In the genomic region with DNA sequence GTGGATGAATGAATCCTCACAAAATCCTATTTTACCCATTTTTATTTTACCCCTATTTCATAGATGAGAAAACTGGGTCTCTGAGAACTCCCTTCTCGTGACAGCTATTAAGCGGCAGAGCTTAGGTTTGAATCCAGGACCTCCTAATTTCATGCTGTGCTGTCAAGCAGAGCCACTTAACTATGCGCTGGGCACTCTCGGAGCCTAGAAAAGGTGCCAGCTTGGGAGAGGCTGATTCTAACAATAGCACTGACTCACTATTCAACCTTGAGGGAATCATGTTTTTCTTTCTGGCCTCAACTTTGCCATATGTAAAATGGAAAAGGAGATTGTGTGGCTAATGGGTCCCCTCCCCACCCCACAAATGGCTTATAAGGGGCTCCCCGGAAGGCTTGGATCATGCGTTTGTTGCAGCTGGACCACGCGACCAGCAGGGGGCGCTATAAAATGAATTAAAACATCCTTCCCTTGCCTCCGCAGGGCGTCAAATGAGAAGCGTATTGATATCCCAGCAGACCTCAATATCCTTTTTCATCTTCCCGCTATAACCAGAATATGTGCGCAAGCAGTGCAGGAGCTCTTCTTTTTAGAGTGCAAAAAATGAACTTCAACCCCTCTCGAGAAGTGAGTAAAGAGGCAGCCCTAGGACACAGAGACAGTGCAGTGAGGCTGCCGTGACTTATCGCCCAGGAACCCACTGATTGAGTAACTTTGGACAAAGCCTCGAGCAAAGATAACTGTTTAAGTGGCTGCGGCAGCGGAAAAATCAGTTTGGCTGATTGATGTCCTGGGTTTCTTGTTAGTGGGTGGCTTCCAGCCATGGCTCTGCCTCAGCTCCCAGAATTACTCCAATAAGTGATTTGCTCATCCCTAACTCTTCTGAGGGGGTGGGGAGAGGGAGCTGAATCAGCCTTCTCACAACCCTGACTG, we compare ENCODE assay signal across 8 cellular contexts. TPM values are rescaled to one million over a fixed set of nuclear protein-coding genes. Genes with fewer than 3 reads are reported as not detected.
DNase-seq lines count a peak whose midpoint lies in the region; ATAC-seq and TF ChIP-seq lines count a peak whose summit lies in the region.

No MANE protein-coding gene starts in this region.

- peak in 2 of 3 donors; percentile 24 to 53 for DNase-seq in CD4-positive, CD25-positive, alpha-beta regulatory T cell
- peak; percentile 57 for DNase-seq in GM13977 (ENCODE audit: low spot score)
- peak; percentile 52 for DNase-seq in OCI-LY7 (ENCODE audit: low spot score)
- peak; percentile 31 for DNase-seq in cerebellum (ENCODE audit: low spot score)
- DNase-seq in mesothelial cell of epicardium (ENCODE audit: low spot score in 2 of 2, unreplicated experiment in 2 of 2): no peak

- H3K4me1 Mint-ChIP-seq in CD4-positive, CD25-positive, alpha-beta regulatory T cell: no peaks in the 10 kb centered on the region
- no peaks in the 10 kb centered on the region for H3K4me1 Mint-ChIP-seq in mesothelial cell of epicardium

- no peak overlapping the region for H3K4me2 ChIP-seq in OCI-LY7 (ENCODE audit: low read length)

- no peaks in the 10 kb centered on the region for H3K9me2 ChIP-seq in OCI-LY7 (ENCODE audit: insufficient read depth, low read length)

- BruUV-seq in OCI-LY7 (replicated peaks; lab: Mats Ljungman, UMichigan): no TSS peak

- H3K9me3 Mint-ChIP-seq in CD4-positive, CD25-positive, alpha-beta regulatory T cell: peaks cover 0 to 5% (median 2%) of the 10 kb centered on the region in 7 donors
- no peaks in the 10 kb centered on the region for H3K9me3 Mint-ChIP-seq in mesothelial cell of epicardium

- no peak overlapping the region for H2AFZ ChIP-seq in OCI-LY7 (ENCODE audit: low read length)

- CTCF ChIA-PET in OCI-LY7 (lab: Charles Lee; ENCODE audit: unreplicated experiment): interaction anchor here (0.9 kb wide), 1 partner anchor 87 kb away, joined by 3 read pairs; no protein-coding TSS in a partner anchor

- no peaks in the 10 kb centered on the region for H3K36me3 ChIP-seq in CD4-positive, CD25-positive, alpha-beta regulatory T cell (ENCODE audit: control insufficient read depth, insufficient read depth, low read length)
- H3K36me3 ChIP-seq in OCI-LY7 (ENCODE audit: insufficient read depth, low read length): no peaks in the 10 kb centered on the region

- H3K27ac Mint-ChIP-seq in CD4-positive, CD25-positive, alpha-beta regulatory T cell: peak overlapping the region in 1 of 3 donors; percentile 45
- H3K27ac Mint-ChIP-seq in mesothelial cell of epicardium: no peak overlapping the region

- H3K27me3 Mint-ChIP-seq in CD4-positive, CD25-positive, alpha-beta regulatory T cell: peaks cover 12% of the 10 kb centered on the region
- peaks cover 53% of the 10 kb centered on the region for H3K27me3 Mint-ChIP-seq in mesothelial cell of epicardium (ENCODE audit: low read depth)

- no peaks in the 10 kb centered on the region for H3K4me1 ChIP-seq in CD4-positive, CD25-positive, alpha-beta regulatory T cell (ENCODE audit: control insufficient read depth, insufficient read depth, low read length, poor library complexity, severe bottlenecking)
- H3K4me1 ChIP-seq in OCI-LY7 (ENCODE audit: insufficient read depth, low read length, poor library complexity, severe bottlenecking): no peaks in the 10 kb centered on the region

- H3K4me3 Mint-ChIP-seq in CD4-positive, CD25-positive, alpha-beta regulatory T cell: no peak overlapping the region
- no peak overlapping the region for H3K4me3 Mint-ChIP-seq in mesothelial cell of epicardium

- no peak overlapping the region for H3K27ac ChIP-seq in CD4-positive, CD25-positive, alpha-beta regulatory T cell (ENCODE audit: insufficient read depth, low read length, poor library complexity, severe bottlenecking)
- no peak overlapping the region for H3K27ac ChIP-seq in OCI-LY7 (ENCODE audit: low read depth, low read length, poor library complexity, severe bottlenecking)

- no peaks in the 10 kb centered on the region for H3K9me3 ChIP-seq in CD4-positive, CD25-positive, alpha-beta regulatory T cell (ENCODE audit: control insufficient read depth in 2 of 2, low read length in 2 of 2)
- no peaks in the 10 kb centered on the region for H3K9me3 ChIP-seq in OCI-LY7 (ENCODE audit: low read length)

- H3K27me3 ChIP-seq in CD4-positive, CD25-positive, alpha-beta regulatory T cell (ENCODE audit: control insufficient read depth, insufficient read depth, low read length): peaks cover 4% of the 10 kb centered on the region

- in situ Hi-C loops in GM13977 (cut with MboI; ENCODE audit: low pct_unique_long_range_greater_than_20kb, low sequenced_read_pairs, unreplicated experiment): no loop called here

- H4K20me1 ChIP-seq in OCI-LY7 (ENCODE audit: insufficient read depth, low read length): no peaks in the 10 kb centered on the region

- no peaks in the 10 kb centered on the region for H3K36me3 Mint-ChIP-seq in CD4-positive, CD25-positive, alpha-beta regulatory T cell
- H3K36me3 Mint-ChIP-seq in mesothelial cell of epicardium: no peaks in the 10 kb centered on the region

- POLR2A ChIA-PET in OCI-LY7 (lab: Charles Lee): no interaction called here

- intact Hi-C loops in OCI-LY7 (cut with micrococcal nuclease; ENCODE audit: unreplicated experiment): loop anchor here (1.0 to 5.0 kb wide), 2 partner anchors 86 to 166 kb away; no protein-coding TSS in a partner anchor

- H3K79me2 ChIP-seq in OCI-LY7 (ENCODE audit: insufficient read depth, low read depth, low read length): no peaks in the 10 kb centered on the region

- H3K4me3 ChIP-seq in CD4-positive, CD25-positive, alpha-beta regulatory T cell (ENCODE audit: low read depth, low read length): no peak overlapping the region
- no peak overlapping the region for H3K4me3 ChIP-seq in OCI-LY7 (ENCODE audit: low read depth, low read length, poor library complexity, severe bottlenecking)

- no peak for ATAC-seq in CD4-positive, CD25-positive, alpha-beta regulatory T cell (ENCODE audit: low read depth in 2 of 2)
- ATAC-seq in HG03095 (IDR thresholded peaks at IDR 0.05; ENCODE audit: unreplicated experiment) (no peak), GM21367 (IDR thresholded peaks at IDR 0.05; ENCODE audit: unreplicated experiment) (no peak), GM18909 (IDR thresholded peaks at IDR 0.05; ENCODE audit: poor library complexity, unreplicated experiment) (no peak)

- peak; percentile 84 for TF ChIP-seq CTCF in GM13977 (IDR thresholded peaks at IDR 0.05; ENCODE audit: extremely low read depth, insufficient read depth, missing control alignments)
- TF ChIP-seq CTCF in OCI-LY7 (conservative IDR thresholded peaks at IDR 0.05; ENCODE audit: low read length): peak; percentile 97
- peak; percentile 85 for TF ChIP-seq CTCF in mesothelial cell of epicardium (IDR thresholded peaks at IDR 0.05; ENCODE audit: unreplicated experiment)

RNA-seq across cellular contexts. Expression of gene PDYN, which starts 12.9 kb away (rescaled TPM):
- not detected for total RNA-seq in CD4-positive, CD25-positive, alpha-beta regulatory T cell
- polyA plus RNA-seq in CD4-positive, CD25-positive, alpha-beta regulatory T cell: not detected
- not detected in 2 replicates for total RNA-seq in OCI-LY7 (2014; rRNA removed; shearing (Covaris generic))
- total RNA-seq in OCI-LY7 (2022): not detected in 2 replicates
- total RNA-seq in cerebellum: 0.45 TPM
- total RNA-seq in mesothelial cell of epicardium: not detected in 3 replicates

Comparison
In these comparisons a context has a peak if more than half of its experiments do, and no peak if none do; other contexts are left out.
1. DNase-seq: peak in CD4-positive, CD25-positive, alpha-beta regulatory T cell (2 of 3), GM13977 (single experiment), OCI-LY7 (single experiment) and cerebellum (single experiment); none in mesothelial cell of epicardium (0 of 2).
2. Peak in every context shown above with its lines, with median percentiles within 50 percentile points of each other: CTCF ChIP-seq.